In the genomic region with DNA sequence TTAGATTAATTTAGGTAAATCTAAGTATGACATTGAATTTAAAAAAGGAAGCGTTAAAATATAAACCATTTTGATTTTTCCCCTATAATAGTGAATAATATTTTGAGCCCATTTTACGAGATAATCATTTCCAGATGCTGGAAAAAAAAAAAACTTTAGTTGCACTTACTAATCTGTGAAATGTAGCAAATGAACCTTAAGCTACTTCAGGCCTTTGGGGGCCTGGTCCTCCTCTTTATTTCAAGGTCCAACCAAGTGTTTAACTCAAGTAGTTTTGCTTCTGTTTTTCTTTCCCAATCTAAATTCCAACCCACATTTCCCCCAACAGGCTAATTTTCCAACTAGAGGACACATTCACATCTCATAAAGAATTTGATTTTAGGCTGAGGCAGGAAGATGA, we compare ENCODE assay signal across 1 cellular context.
TF ChIP-seq lines count a peak whose summit lies in the region.

No MANE protein-coding gene starts in this region.

TF ChIP-seq in GM12891, 5 proteins besides CTCF, POLR2A, EP300 and RAD21:
- TF ChIP-seq POLR2AphosphoS5 (IDR thresholded peaks at IDR 0.05; ENCODE audit: low read depth, low read length), result no peak
- TF ChIP-seq TAF1 (IDR thresholded peaks at IDR 0.05; ENCODE audit: low read depth, low read length), result no peak
- TF ChIP-seq POU2F2 (IDR thresholded peaks at IDR 0.05; ENCODE audit: low read depth, low read length), result no peak
- TF ChIP-seq SPI1 (IDR thresholded peaks at IDR 0.05; ENCODE audit: low read depth, low read length), result no peak
- TF ChIP-seq PAX5 (IDR thresholded peaks at IDR 0.05; ENCODE audit: insufficient read depth, low read length, severe bottlenecking), result no peak
